20 cellular contexts compared by ENCODE assay signal in genomic region chr2:46161921-46162320, GRCh38.
A peak's percentile ranks its signal among the peaks of the same experiment; 100 is the strongest.
DNase-seq lines count a peak whose midpoint lies in the region; ATAC-seq, FAIRE-seq and TF ChIP-seq lines count a peak whose summit lies in the region.
"Had no signal": no experiment of that assay in that cellular context is flagged by ENCODE, and none has a peak within 500 bp of the region (broad histone marks: within the 10 kb centered on the region; RNA-seq: fewer than 3 reads in every experiment).

No MANE protein-coding gene starts in this region.

- H3K4me1 ChIP-seq in A549 (peaks cover 69% of the 10 kb centered on the region), kidney (ENCODE audit: control insufficient read depth in 1 of 2, insufficient read depth in 1 of 2, low read depth in 1 of 2, low read length in 2 of 2) (peaks cover 12 to 13% of the 10 kb centered on the region in 2 donors), sigmoid colon (peaks cover 0 to 71% (median 53%) of the 10 kb centered on the region in 4 donors)
- H3K4me1 ChIP-seq: pancreas had no signal

- POLR2A ChIA-PET in A549 (lab: Yijun Ruan, JAX), result no interaction called here
- POLR2A ChIA-PET in RWPE1 (lab: Yijun Ruan, JAX; ENCODE audit: low non-redundant PET), result no interaction called here

- WGBS in A549 (ENCODE audit: missing lambda C conversion rate), result 94% methylated on average over 3 of the region's 3 CpGs
- 85 to 91% methylated on average over 3 of the region's 3 CpGs for WGBS in sigmoid colon, 2 donors

- CTCF ChIA-PET in A549 (lab: Yijun Ruan, JAX) (interaction anchor here (0.6 to 1.9 kb wide), 5 partner anchors 17 to 204 kb away, joined by 3 to 6 read pairs (median 3); no protein-coding TSS in a partner anchor), RWPE1 (lab: Yijun Ruan, JAX) (interaction anchor here (0.5 to 1.0 kb wide), 3 partner anchors 108 to 332 kb away, joined by 3 to 4 read pairs (median 4); no protein-coding TSS in a partner anchor)

- no peak overlapping the region for H3K9ac ChIP-seq in kidney (ENCODE audit: low read length in 2 of 2)

- no peak for TF ChIP-seq RAD21 in A549 (conservative IDR thresholded peaks at IDR 0.05 in 1 of 2, IDR thresholded peaks at IDR 0.05 in 1 of 2)

- DNase-seq in A549 (ENCODE audit: low read depth in 1 of 2, low spot score in 1 of 2) (no peak), RWPE1 (ENCODE audit: low spot score) (no peak), kidney (peak; percentile 20), sigmoid colon (peak; percentile 48), NCI-H82 (lab: John Stamatoyannopoulos, UW) (no peak), NCI-H1105 treated with DMSO at 0.1 percent for 48 hours (lab: John Stamatoyannopoulos, UW) (no peak), Right ventricle myocardium superior (no peak)
- DNase-seq: DMS 273 treated with DMSO at 0.1 percent for 48 hours; GDM1; NCI-H1417; NCI-H526 treated with DMSO at 0.1 percent for 48 hours; pancreas; PC-3; SJCRH30; stimulated activated CD4-positive, alpha-beta T cell treated with anti-CD3 and anti-CD28 coated beads, Interleukin-1b, Interleukin-23, amount 100 ng/mL, for 48 hours had no signal

- FAIRE-seq in A549 (lab: Jason Lieb, UNC), result no peak
- FAIRE-seq in kidney (lab: Jason Lieb, UNC), result no peak
- FAIRE-seq: GM19239, pancreas had no signal

- no peak overlapping the region for H3K4me2 ChIP-seq in A549
- H3K4me2 ChIP-seq: GM23338 had no signal

- intact Hi-C loops in kidney (cut with DNase I) (no loop called here), sigmoid colon (cut with DNase I) (loop anchor here (5.0 kb wide), 1 partner anchor 65 kb away; no protein-coding TSS in a partner anchor), Right ventricle myocardium superior (cut with DNase I) (no loop called here)

- TF ChIP-seq CTCF in A549 (IDR thresholded peaks at IDR 0.05), result no peak
- no peak for TF ChIP-seq CTCF in RWPE1 (conservative IDR thresholded peaks at IDR 0.05; ENCODE audit: low read depth)
- TF ChIP-seq CTCF in kidney (IDR thresholded peaks at IDR 0.05; ENCODE audit: borderline replicate concordance, extremely low read depth, insufficient read depth), result no peak
- TF ChIP-seq CTCF in sigmoid colon (IDR thresholded peaks at IDR 0.05), result no peak

- no peaks in the 10 kb centered on the region for H3K27me3 ChIP-seq in sigmoid colon
- H3K27me3 ChIP-seq: cardiac muscle cell, gastroesophageal sphincter, pancreas, SJCRH30 had no signal

- peaks cover 3 to 10% of the 10 kb centered on the region in 2 donors for H3K36me3 ChIP-seq in kidney (ENCODE audit: control insufficient read depth in 1 of 2, insufficient read depth in 2 of 2, low read length in 2 of 2)
- peaks cover 0 to 10% (median 0%) of the 10 kb centered on the region in 4 donors for H3K36me3 ChIP-seq in sigmoid colon
- H3K36me3 ChIP-seq: cardiac muscle cell, pancreas, SJCRH30 had no signal

- H3K4me3 ChIP-seq in A549 (no peak overlapping the region), kidney (ENCODE audit: low read length in 2 of 2) (no peak overlapping the region), sigmoid colon (no peak overlapping the region)
- H3K4me3 ChIP-seq: cardiac muscle cell, gastroesophageal sphincter, GM23338, pancreas, SJCRH30 had no signal

- TF ChIP-seq EP300 in A549 (IDR thresholded peaks at IDR 0.05) (no peak), sigmoid colon (IDR thresholded peaks at IDR 0.05) (no peak)

- no peaks in the 10 kb centered on the region for H3K9me3 ChIP-seq in A549
- H3K9me3 ChIP-seq in kidney (ENCODE audit: control insufficient read depth in 1 of 2, low read length in 2 of 2), result no peaks in the 10 kb centered on the region
- H3K9me3 ChIP-seq in sigmoid colon, result no peaks in the 10 kb centered on the region
- H3K9me3 ChIP-seq: gastroesophageal sphincter, pancreas, SJCRH30 had no signal

- TF ChIP-seq POLR2A in A549 (IDR thresholded peaks at IDR 0.05; ENCODE audit: low read length) (no peak), sigmoid colon (IDR thresholded peaks at IDR 0.05) (no peak)

- ATAC-seq in A549, result no peak
- ATAC-seq in GM21447 (IDR thresholded peaks at IDR 0.05; ENCODE audit: unreplicated experiment), result no peak
- ATAC-seq in Right ventricle myocardium superior (ENCODE audit: poor library complexity), result no peak
- ATAC-seq: pancreas, PC-3 had no signal

- H3K27ac ChIP-seq in A549 (peak overlapping the region; percentile 85 to 89), RWPE1 (peak overlapping the region; percentile 11; the same call in 1 of the 2 replicates), kidney (ENCODE audit: low read depth in 2 of 2, low read length in 2 of 2) (no peak overlapping the region), sigmoid colon (peak overlapping the region in 3 of 4 donors; percentile 64 to 80 (median 67))
- H3K27ac ChIP-seq: cardiac muscle cell, pancreas, SJCRH30 had no signal

TF ChIP-seq in A549, 52 proteins besides CTCF, POLR2A, EP300 and RAD21:
- TF ChIP-seq HMGXB4 (CRISPR knock-in tag; IDR thresholded peaks at IDR 0.05; ENCODE audit: borderline replicate concordance) (no peak), GATA3 (IDR thresholded peaks at IDR 0.05; ENCODE audit: borderline replicate concordance) (no peak), JUNB (IDR thresholded peaks at IDR 0.05) (no peak), HES2 (IDR thresholded peaks at IDR 0.05) (no peak), ESRRA (IDR thresholded peaks at IDR 0.05; ENCODE audit: borderline replicate concordance, low read length) (no peak), TP53 (CRISPR knock-in tag; IDR thresholded peaks at IDR 0.05) (no peak), CEBPB (IDR thresholded peaks at IDR 0.05) (no peak), HOXA7 (CRISPR knock-in tag; IDR thresholded peaks at IDR 0.05) (no peak), RARB (CRISPR knock-in tag; IDR thresholded peaks at IDR 0.05) (no peak), USF2 (IDR thresholded peaks at IDR 0.05) (no peak), CHD4 (IDR thresholded peaks at IDR 0.05; ENCODE audit: borderline replicate concordance) (no peak), BCL3 (IDR thresholded peaks at IDR 0.05) (no peak), SREBF2 (IDR thresholded peaks at IDR 0.05) (no peak), EHMT2 (IDR thresholded peaks at IDR 0.05; ENCODE audit: low read depth) (no peak)

Comparison
In these comparisons a context has a peak if more than half of its experiments do, and no peak if none do; other contexts are left out.
1. DNase-seq: peak in kidney (single experiment) and sigmoid colon (single experiment); none in A549 (0 of 2), RWPE1 (single experiment), NCI-H82 (single experiment), NCI-H1105 treated with DMSO at 0.1 percent for 48 hours (single experiment) and Right ventricle myocardium superior (single experiment).
2. H3K27ac ChIP-seq: peak in A549 (2 of 2), RWPE1 (single experiment) and sigmoid colon (3 of 4); none in kidney (0 of 2).